ENCODE assay signal across 1 cellular context in the genomic region with DNA sequence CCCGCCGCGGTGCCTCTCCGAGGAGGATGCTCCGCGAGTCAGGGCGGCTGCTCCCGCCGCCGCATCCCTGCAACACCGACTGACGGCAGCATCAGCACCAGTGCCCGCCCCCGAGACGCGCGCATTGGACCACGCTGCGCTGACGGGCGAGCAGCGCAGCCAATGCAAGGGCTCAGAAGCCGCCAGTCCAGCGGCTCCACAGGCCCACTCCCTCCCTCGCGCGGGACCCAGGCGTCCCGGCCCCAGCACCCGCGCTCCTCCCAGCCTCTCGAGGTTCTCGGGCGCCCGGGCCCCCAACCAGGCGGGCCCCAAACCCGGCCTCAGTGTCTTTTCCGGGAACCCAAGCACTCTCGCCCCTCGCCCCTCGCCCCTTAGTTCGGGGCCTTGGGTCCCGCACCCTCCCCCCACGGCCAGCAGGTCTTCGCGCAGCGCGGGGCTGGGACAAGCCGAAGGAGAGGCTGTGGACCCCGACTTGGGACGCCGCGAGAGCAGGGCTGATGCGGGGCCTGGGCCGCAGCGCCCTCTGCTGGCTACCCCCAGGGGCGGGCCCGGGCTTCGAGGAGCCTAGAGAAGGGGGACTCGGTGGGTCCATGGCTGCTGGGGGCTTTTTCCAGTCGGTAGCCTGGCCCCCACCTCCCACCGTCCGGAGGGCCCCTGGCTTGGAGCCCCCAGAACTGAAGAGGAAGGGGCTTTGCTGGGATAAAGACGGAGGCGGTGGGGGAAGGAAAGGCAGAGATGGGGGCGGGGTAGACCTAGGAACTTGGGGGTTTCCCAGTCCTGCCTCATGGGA.
TF ChIP-seq lines count a peak whose summit lies in the region.

Gene NRXN2 (minus strand): TSS at position 81 of the 790 bp plus-strand sequence. CDS start 9,498 bp downstream, outside the sequence.

TF ChIP-seq in SK-N-SH treated with all-trans-retinoic acid at 6 μM for 48 hours, 23 proteins besides CTCF, POLR2A, EP300 and RAD21 (continued from another document):
- TF ChIP-seq TSHZ2 (CRISPR knock-in tag; IDR thresholded peaks at IDR 0.05): peak; percentile 7; the same call in 1 of the 2 replicates
